1 cellular context compared by ENCODE assay signal in genomic region chr13:21420706-21421105, GRCh38.
TF ChIP-seq lines count a peak whose summit lies in the region.

No MANE protein-coding gene starts in this region.

TF ChIP-seq in K562, 482 proteins besides CTCF, POLR2A, EP300 and RAD21 (continued from another document):
- no peak for TF ChIP-seq NEUROD1 (IDR thresholded peaks at IDR 0.05; ENCODE audit: borderline replicate concordance, low read depth, low read length, partially characterized antibody)
- TF ChIP-seq PRMT5 (CRISPR knock-in tag; IDR thresholded peaks at IDR 0.05): no peak
- TF ChIP-seq NELFE (IDR thresholded peaks at IDR 0.05; ENCODE audit: insufficient read depth, insufficient read length): no peak
- no peak for TF ChIP-seq EHMT2 (IDR thresholded peaks at IDR 0.05)
